In the genomic region with DNA sequence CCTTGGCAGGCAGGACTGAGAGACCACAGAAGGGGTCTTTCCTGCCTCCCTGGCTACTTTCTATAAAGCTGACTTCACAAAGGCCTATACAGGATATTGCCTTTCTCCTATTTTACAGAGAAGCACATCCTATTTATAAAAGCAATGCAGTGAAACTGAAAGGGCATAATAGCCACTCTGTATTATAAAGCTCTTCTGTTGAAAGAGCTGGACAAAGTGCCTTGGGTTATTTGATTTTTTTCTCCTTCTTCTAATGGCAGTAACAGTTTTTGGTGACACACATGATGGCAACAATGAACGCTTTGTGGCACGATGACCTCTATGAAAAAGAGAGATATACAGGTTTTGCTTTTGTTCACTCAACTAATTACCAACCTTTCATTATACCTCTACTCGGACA, we compare ENCODE assay signal across 1 cellular context.
TF ChIP-seq lines count a peak whose summit lies in the region.

No MANE protein-coding gene starts in this region.

TF ChIP-seq in GM23338, 12 proteins besides CTCF, POLR2A, EP300 and RAD21 (continued from another document):
- TF ChIP-seq, protein P1, sequence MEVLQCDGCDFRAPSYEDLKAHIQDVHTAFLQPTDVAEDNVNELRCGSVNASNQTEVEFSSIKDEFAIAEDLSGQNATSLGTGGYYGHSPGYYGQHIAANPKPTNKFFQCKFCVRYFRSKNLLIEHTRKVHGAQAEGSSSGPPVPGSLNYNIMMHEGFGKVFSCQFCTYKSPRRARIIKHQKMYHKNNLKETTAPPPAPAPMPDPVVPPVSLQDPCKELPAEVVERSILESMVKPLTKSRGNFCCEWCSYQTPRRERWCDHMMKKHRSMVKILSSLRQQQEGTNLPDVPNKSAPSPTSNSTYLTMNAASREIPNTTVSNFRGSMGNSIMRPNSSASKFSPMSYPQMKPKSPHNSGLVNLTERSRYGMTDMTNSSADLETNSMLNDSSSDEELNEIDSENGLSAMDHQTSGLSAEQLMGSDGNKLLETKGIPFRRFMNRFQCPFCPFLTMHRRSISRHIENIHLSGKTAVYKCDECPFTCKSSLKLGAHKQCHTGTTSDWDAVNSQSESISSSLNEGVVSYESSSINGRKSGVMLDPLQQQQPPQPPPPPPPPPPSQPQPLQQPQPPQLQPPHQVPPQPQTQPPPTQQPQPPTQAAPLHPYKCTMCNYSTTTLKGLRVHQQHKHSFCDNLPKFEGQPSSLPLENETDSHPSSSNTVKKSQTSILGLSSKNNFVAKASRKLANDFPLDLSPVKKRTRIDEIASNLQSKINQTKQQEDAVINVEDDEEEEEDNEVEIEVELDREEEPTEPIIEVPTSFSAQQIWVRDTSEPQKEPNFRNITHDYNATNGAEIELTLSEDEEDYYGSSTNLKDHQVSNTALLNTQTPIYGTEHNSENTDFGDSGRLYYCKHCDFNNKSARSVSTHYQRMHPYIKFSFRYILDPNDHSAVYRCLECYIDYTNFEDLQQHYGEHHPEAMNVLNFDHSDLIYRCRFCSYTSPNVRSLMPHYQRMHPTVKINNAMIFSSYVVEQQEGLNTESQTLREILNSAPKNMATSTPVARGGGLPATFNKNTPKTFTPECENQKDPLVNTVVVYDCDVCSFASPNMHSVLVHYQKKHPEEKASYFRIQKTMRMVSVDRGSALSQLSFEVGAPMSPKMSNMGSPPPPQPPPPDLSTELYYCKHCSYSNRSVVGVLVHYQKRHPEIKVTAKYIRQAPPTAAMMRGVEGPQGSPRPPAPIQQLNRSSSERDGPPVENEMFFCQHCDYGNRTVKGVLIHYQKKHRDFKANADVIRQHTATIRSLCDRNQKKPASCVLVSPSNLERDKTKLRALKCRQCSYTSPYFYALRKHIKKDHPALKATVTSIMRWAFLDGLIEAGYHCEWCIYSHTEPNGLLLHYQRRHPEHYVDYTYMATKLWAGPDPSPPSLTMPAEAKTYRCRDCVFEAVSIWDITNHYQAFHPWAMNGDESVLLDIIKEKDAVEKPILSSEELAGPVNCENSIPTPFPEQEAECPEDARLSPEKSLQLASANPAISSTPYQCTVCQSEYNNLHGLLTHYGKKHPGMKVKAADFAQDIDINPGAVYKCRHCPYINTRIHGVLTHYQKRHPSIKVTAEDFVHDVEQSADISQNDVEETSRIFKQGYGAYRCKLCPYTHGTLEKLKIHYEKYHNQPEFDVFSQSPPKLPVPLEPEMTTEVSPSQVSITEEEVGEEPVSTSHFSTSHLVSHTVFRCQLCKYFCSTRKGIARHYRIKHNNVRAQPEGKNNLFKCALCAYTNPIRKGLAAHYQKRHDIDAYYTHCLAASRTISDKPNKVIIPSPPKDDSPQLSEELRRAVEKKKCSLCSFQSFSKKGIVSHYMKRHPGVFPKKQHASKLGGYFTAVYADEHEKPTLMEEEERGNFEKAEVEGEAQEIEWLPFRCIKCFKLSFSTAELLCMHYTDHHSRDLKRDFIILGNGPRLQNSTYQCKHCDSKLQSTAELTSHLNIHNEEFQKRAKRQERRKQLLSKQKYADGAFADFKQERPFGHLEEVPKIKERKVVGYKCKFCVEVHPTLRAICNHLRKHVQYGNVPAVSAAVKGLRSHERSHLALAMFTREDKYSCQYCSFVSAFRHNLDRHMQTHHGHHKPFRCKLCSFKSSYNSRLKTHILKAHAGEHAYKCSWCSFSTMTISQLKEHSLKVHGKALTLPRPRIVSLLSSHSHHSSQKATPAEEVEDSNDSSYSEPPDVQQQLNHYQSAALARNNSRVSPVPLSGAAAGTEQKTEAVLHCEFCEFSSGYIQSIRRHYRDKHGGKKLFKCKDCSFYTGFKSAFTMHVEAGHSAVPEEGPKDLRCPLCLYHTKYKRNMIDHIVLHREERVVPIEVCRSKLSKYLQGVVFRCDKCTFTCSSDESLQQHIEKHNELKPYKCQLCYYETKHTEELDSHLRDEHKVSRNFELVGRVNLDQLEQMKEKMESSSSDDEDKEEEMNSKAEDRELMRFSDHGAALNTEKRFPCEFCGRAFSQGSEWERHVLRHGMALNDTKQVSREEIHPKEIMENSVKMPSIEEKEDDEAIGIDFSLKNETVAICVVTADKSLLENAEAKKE (CRISPR knock-in tag; IDR thresholded peaks at IDR 0.05), result no peak
- TF ChIP-seq EZH2 (IDR thresholded peaks at IDR 0.05; ENCODE audit: low read depth, unreplicated experiment), result no peak
- TF ChIP-seq, protein P2, sequence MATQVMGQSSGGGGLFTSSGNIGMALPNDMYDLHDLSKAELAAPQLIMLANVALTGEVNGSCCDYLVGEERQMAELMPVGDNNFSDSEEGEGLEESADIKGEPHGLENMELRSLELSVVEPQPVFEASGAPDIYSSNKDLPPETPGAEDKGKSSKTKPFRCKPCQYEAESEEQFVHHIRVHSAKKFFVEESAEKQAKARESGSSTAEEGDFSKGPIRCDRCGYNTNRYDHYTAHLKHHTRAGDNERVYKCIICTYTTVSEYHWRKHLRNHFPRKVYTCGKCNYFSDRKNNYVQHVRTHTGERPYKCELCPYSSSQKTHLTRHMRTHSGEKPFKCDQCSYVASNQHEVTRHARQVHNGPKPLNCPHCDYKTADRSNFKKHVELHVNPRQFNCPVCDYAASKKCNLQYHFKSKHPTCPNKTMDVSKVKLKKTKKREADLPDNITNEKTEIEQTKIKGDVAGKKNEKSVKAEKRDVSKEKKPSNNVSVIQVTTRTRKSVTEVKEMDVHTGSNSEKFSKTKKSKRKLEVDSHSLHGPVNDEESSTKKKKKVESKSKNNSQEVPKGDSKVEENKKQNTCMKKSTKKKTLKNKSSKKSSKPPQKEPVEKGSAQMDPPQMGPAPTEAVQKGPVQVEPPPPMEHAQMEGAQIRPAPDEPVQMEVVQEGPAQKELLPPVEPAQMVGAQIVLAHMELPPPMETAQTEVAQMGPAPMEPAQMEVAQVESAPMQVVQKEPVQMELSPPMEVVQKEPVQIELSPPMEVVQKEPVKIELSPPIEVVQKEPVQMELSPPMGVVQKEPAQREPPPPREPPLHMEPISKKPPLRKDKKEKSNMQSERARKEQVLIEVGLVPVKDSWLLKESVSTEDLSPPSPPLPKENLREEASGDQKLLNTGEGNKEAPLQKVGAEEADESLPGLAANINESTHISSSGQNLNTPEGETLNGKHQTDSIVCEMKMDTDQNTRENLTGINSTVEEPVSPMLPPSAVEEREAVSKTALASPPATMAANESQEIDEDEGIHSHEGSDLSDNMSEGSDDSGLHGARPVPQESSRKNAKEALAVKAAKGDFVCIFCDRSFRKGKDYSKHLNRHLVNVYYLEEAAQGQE (IDR thresholded peaks at IDR 0.05; ENCODE audit: unreplicated experiment), result no peak
- no peak for TF ChIP-seq EZH2phosphoT487 (IDR thresholded peaks at IDR 0.05; ENCODE audit: unreplicated experiment)
- no peak for TF ChIP-seq JUNB (IDR thresholded peaks at IDR 0.05; ENCODE audit: unreplicated experiment)
- TF ChIP-seq POLR2AphosphoS5 (IDR thresholded peaks at IDR 0.05; ENCODE audit: low read depth), result no peak
- TF ChIP-seq, protein P3, sequence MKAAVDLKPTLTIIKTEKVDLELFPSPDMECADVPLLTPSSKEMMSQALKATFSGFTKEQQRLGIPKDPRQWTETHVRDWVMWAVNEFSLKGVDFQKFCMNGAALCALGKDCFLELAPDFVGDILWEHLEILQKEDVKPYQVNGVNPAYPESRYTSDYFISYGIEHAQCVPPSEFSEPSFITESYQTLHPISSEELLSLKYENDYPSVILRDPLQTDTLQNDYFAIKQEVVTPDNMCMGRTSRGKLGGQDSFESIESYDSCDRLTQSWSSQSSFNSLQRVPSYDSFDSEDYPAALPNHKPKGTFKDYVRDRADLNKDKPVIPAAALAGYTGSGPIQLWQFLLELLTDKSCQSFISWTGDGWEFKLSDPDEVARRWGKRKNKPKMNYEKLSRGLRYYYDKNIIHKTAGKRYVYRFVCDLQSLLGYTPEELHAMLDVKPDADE (IDR thresholded peaks at IDR 0.05), result no peak
- no peak for TF ChIP-seq ZNF114 (CRISPR knock-in tag; IDR thresholded peaks at IDR 0.05)
- no peak for TF ChIP-seq STAT1 (IDR thresholded peaks at IDR 0.05; ENCODE audit: unreplicated experiment)
- no peak for TF ChIP-seq ZNF331 (CRISPR knock-in tag; IDR thresholded peaks at IDR 0.05; ENCODE audit: low read depth)
- TF ChIP-seq CREB1 (CRISPR knock-in tag; IDR thresholded peaks at IDR 0.05; ENCODE audit: low read depth), result no peak
